ENCODE assay signal across 9 cellular contexts in the genomic region with DNA sequence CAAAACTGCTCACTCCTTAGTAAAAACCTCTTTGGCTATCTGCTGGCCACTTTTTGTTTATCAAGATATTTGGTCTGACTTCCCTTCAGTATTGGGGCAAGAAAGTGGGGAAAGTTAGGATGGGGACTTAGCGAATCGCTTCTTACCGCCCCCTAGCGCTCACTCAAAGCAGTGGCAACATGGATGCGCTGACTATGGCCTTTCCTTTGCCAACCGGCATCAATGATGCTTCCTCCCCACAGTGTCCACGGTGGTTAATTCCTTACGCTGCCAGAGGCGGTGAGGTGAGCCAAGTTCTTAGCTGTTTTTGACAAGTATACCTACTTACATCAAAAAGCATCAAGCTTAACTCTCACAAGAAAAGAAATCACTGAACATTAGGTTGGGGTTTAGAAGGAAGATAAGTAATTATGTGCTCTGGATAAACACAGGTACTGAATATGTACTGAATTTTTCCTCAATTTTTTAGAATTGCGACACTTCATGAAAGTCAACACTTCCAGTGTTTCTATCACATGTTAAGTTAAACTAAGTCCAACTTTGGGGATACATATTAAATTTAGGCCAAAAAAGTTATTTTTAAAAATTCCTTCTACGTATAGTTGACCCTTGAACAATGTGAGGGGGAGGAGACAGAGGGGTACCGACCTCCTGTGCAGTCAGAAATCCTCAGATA.
DNase-seq lines count a peak whose midpoint lies in the region; ATAC-seq and TF ChIP-seq lines count a peak whose summit lies in the region.
"Had no signal": no experiment of that assay in that cellular context is flagged by ENCODE, and none has a peak within 500 bp of the region (broad histone marks: within the 10 kb centered on the region; RNA-seq: fewer than 3 reads in every experiment).

No MANE protein-coding gene starts in this region.

- H3K79me2 ChIP-seq in ACC112 (ENCODE audit: control insufficient read depth, insufficient read depth, low read length, unreplicated experiment): no peaks in the 10 kb centered on the region

- peaks cover 37% of the 10 kb centered on the region for H3K4me1 ChIP-seq in ACC112 (ENCODE audit: control insufficient read depth, insufficient read depth, low read length, unreplicated experiment)

- H3K36me3 ChIP-seq in ACC112 (ENCODE audit: insufficient read depth, low read length): no peaks in the 10 kb centered on the region

- no peaks in the 10 kb centered on the region for H3K27me3 ChIP-seq in ACC112 (ENCODE audit: insufficient read depth, low read length)

- no peak for ATAC-seq in HG03354 (IDR thresholded peaks at IDR 0.05; ENCODE audit: poor library complexity, severe bottlenecking, unreplicated experiment)
- ATAC-seq: activated CD8-positive, alpha-beta memory T cell treated with anti-CD3 and anti-CD28 coated beads, Interleukin-2, amount 10 ng/mL, durations not matched to agents 7 days and 5 days had no signal

- no peak overlapping the region for H2AFZ ChIP-seq in ACC112 (ENCODE audit: low read length, unreplicated experiment)

- peak; percentile 18 to 22 for DNase-seq in SW 1271 (lab: John Stamatoyannopoulos, UW)
- DNase-seq in iPS-NIHi11 (ENCODE audit: low spot score): peak; percentile 86
- DNase-seq in SKM-1 treated with dmso at 0.1 percent for 144 hours (lab: John Stamatoyannopoulos, UW; ENCODE audit: unreplicated experiment): no peak
- DNase-seq in cortex of kidney (lab: John Stamatoyannopoulos, UW): no peak
- DNase-seq in cerebellum (ENCODE audit: low spot score): no peak
- DNase-seq: activated CD8-positive, alpha-beta memory T cell treated with anti-CD3 and anti-CD28 coated beads, Interleukin-2, amount 10 ng/mL, durations not matched to agents 7 days and 5 days had no signal

- TF ChIP-seq CTCF in GM12872 (IDR thresholded peaks at IDR 0.05; ENCODE audit: insufficient read depth, low read depth, low read length): peak; percentile 23; the same call in 1 of the 3 replicates

- H3K4me3 ChIP-seq in ACC112 (ENCODE audit: low read depth, low read length): no peak overlapping the region

- peak overlapping the region; percentile 78 for H3K27ac ChIP-seq in ACC112 (ENCODE audit: low read depth, low read length)

Comparison
In these comparisons a context has a peak if more than half of its experiments do, and no peak if none do; other contexts are left out.
1. DNase-seq: peak in SW 1271 (2 of 2) and iPS-NIHi11 (single experiment); none in SKM-1 treated with dmso at 0.1 percent for 144 hours (single experiment), cortex of kidney (single experiment) and cerebellum (single experiment).